Comparison of ENCODE assay signal across 16 cellular contexts in the genomic region with DNA sequence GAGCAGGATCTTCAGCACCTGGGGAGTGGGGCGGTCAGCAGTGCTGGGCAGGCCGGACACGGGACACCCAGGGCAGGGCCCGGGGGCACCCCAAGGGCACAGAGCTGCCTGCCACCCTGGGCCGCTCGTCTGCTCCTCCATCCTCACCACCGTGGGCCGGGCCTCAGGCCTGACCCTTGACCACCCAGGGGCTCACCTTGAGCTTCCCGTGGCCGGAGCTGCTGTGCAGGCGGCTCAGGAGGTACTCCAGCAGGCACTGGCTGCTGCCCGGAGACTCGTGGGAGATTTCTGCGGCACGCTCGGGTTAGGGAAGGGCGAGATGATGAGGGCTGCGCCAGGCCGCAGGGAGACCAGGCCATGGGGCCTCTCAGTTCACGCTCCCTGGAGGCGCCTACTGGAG. TPM values are rescaled to one million over a fixed set of nuclear protein-coding genes. Genes with fewer than 3 reads are reported as not detected.
DNase-seq lines count a peak whose midpoint lies in the region; ATAC-seq, FAIRE-seq and TF ChIP-seq lines count a peak whose summit lies in the region.
"Had no signal": no experiment of that assay in that cellular context is flagged by ENCODE, and none has a peak within 500 bp of the region (broad histone marks: within the 10 kb centered on the region; RNA-seq: fewer than 3 reads in every experiment).

No MANE protein-coding gene starts in this region.

- H3K79me2 ChIP-seq in HepG2 (ENCODE audit: insufficient read depth, low read length), result peaks cover 40% of the 10 kb centered on the region

- H3K4me3 ChIP-seq in HepG2 (replicated peaks in 1 of 3; ENCODE audit: insufficient read depth in 1 of 3, low read depth in 2 of 3, low read length in 3 of 3) (no peak overlapping the region), right lobe of liver (no peak overlapping the region), thyroid gland (replicated peaks in 1 of 3) (no peak overlapping the region)
- H3K4me3 ChIP-seq: A549 had no signal

- CTCF ChIA-PET in HepG2 (lab: Yijun Ruan, JAX; ENCODE audit: low intra/inter-chr PET ratio, low total read pairs), result no interaction called here

- no peak for TF ChIP-seq RAD21 in HepG2 (CRISPR knock-in tag; IDR thresholded peaks at IDR 0.05)

- H3K36me3 Mint-ChIP-seq in activated T-helper 17 cell treated with anti-CD3 and anti-CD28 coated beads, Interleukin-2, amount 50 U/mL, for 72 hours (ENCODE audit: low read depth), result peaks cover 20% of the 10 kb centered on the region
- peaks cover 9% of the 10 kb centered on the region for H3K36me3 Mint-ChIP-seq in nephron (ENCODE audit: low read depth)

- BruUV-seq in HepG2 (replicated peaks; lab: Mats Ljungman, UMichigan), result no TSS peak

- FAIRE-seq in HepG2 (lab: Jason Lieb, UNC), result no peak
- FAIRE-seq: A549, RCC 7860 had no signal

- H3K4me2 ChIP-seq in HepG2 (ENCODE audit: low read depth, low read length), result no peak overlapping the region

- no peaks in the 10 kb centered on the region; a peak in 1 of 5 replicates for H3K27me3 ChIP-seq in HepG2 (ENCODE audit: control insufficient read depth in 1 of 2, insufficient read depth in 2 of 2, low read length in 2 of 2)
- H3K27me3 ChIP-seq in right lobe of liver, result no peaks in the 10 kb centered on the region
- H3K27me3 ChIP-seq in thyroid gland, result no peaks in the 10 kb centered on the region

- TF ChIP-seq EP300 in HepG2 (IDR thresholded peaks at IDR 0.05; ENCODE audit: low read depth in 2 of 2, low read length in 2 of 2) (no peak), HepG2 (CRISPR knock-in tag; IDR thresholded peaks at IDR 0.05; ENCODE audit: borderline replicate concordance) (no peak)

- no peak for DNase-seq in HepG2 (ENCODE audit: low spot score)
- no peak for DNase-seq in right lobe of liver
- DNase-seq in CD1c-positive myeloid dendritic cell (ENCODE audit: extremely low spot score), result no peak
- DNase-seq in GM19238 (ENCODE audit: insufficient read length, low spot score), result no peak
- no peak for DNase-seq in thyroid gland
- DNase-seq: CD4-positive, alpha-beta T cell; H9; NCI-H1417; NCI-H2029 treated with DMSO at 0.1 percent for 48 hours; NCI-H510A; NCI-H82; SIG-M5 had no signal

- peaks cover 13 to 15% of the 10 kb centered on the region in 2 experiments; a peak in 3 of 5 replicates for H3K36me3 ChIP-seq in HepG2 (replicated peaks in 1 of 2; ENCODE audit: control insufficient read depth in 1 of 2, insufficient read depth in 2 of 2, low read length in 2 of 2)
- peaks cover 0 to 14% (median 1%) of the 10 kb centered on the region in 4 donors for H3K36me3 ChIP-seq in right lobe of liver
- peaks cover 3 to 10% of the 10 kb centered on the region in 2 donors for H3K36me3 ChIP-seq in thyroid gland

- H3K9me3 ChIP-seq in HepG2 (ENCODE audit: low read length), result no peaks in the 10 kb centered on the region
- no peaks in the 10 kb centered on the region for H3K9me3 ChIP-seq in right lobe of liver
- no peaks in the 10 kb centered on the region for H3K9me3 ChIP-seq in thyroid gland
- H3K9me3 ChIP-seq: A549 had no signal

- H3K9ac ChIP-seq in HepG2 (ENCODE audit: insufficient read depth, low read depth, low read length), result no peak overlapping the region

- H4K20me1 ChIP-seq in HepG2 (ENCODE audit: insufficient read depth, low read length), result peaks cover 4% of the 10 kb centered on the region; the same call in 1 of the 2 replicates

- in situ Hi-C loops in HepG2 (cut with HindIII; ENCODE audit: extremely low pct_ligation_motif_present, low pct_unique_long_range_greater_than_20kb), result no loop called here

- intact Hi-C loops in HepG2 (cut with micrococcal nuclease; ENCODE audit: unreplicated experiment), result no loop called here
- intact Hi-C loops in right lobe of liver (cut with DNase I), result loop anchor here in 1 of 2 donors (10.0 kb wide), 1 partner anchor 92 kb away; no protein-coding TSS in a partner anchor
- intact Hi-C loops in thyroid gland (cut with DNase I), result loop anchor here (5.0 kb wide), 1 partner anchor 94 kb away; no protein-coding TSS in a partner anchor

- no peak overlapping the region for H3K27ac Mint-ChIP-seq in activated T-helper 17 cell treated with anti-CD3 and anti-CD28 coated beads, Interleukin-2, amount 50 U/mL, for 72 hours
- H3K27ac Mint-ChIP-seq in nephron, result no peak overlapping the region
- H3K27ac Mint-ChIP-seq: CD4-positive, alpha-beta T cell had no signal

- no peaks in the 10 kb centered on the region for H3K9me3 Mint-ChIP-seq in activated T-helper 17 cell treated with anti-CD3 and anti-CD28 coated beads, Interleukin-2, amount 50 U/mL, for 72 hours
- H3K9me3 Mint-ChIP-seq in nephron, result no peaks in the 10 kb centered on the region
- H3K9me3 Mint-ChIP-seq: CD4-positive, alpha-beta T cell; H9 had no signal

- H3K27ac ChIP-seq in HepG2 (ENCODE audit: extremely low read length, insufficient read depth, low read length) (no peak overlapping the region), right lobe of liver (no peak overlapping the region), thyroid gland (no peak overlapping the region)
- H3K27ac ChIP-seq: A549 had no signal

- no peak overlapping the region for H2AFZ ChIP-seq in HepG2 (ENCODE audit: low read length)

- POLR2A ChIA-PET in HepG2 (lab: Yijun Ruan, JAX), result interaction anchor here (1.0 kb wide), 1 partner anchor 14 kb away, joined by 3 read pairs; a partner anchor contains a TSS

- H3K4me1 ChIP-seq in HepG2 (ENCODE audit: insufficient read depth, low read length) (peaks cover 27% of the 10 kb centered on the region), right lobe of liver (peaks cover 0 to 12% (median 5%) of the 10 kb centered on the region in 4 donors), thyroid gland (peaks cover 20 to 22% of the 10 kb centered on the region in 2 donors)

- TF ChIP-seq CTCF in HepG2 (CRISPR knock-in tag; IDR thresholded peaks at IDR 0.05) (no peak), right lobe of liver (IDR thresholded peaks at IDR 0.05) (no peak), nephron (IDR thresholded peaks at IDR 0.05; ENCODE audit: unreplicated experiment in 3 of 3) (no peak), thyroid gland (IDR thresholded peaks at IDR 0.05) (no peak)

- H3K4me1 Mint-ChIP-seq in activated T-helper 17 cell treated with anti-CD3 and anti-CD28 coated beads, Interleukin-2, amount 50 U/mL, for 72 hours, result peaks cover 16% of the 10 kb centered on the region
- H3K4me1 Mint-ChIP-seq in nephron, result peaks cover 16% of the 10 kb centered on the region

- TF ChIP-seq POLR2A in HepG2 (IDR thresholded peaks at IDR 0.05; ENCODE audit: insufficient read depth in 1 of 2, low read depth in 2 of 2, low read length in 2 of 2) (no peak), right lobe of liver (IDR thresholded peaks at IDR 0.05) (no peak), thyroid gland (IDR thresholded peaks at IDR 0.05) (no peak)

- 95% methylated on average over 15 of the region's 21 CpGs for WGBS in HepG2 (ENCODE audit: low lambda C conversion rate)
- no CpG with 5 or more reads among the region's 21 CpGs for WGBS in right lobe of liver (ENCODE audit: insufficient coverage, low coverage, low lambda C conversion rate, missing lambda C conversion rate)
- WGBS in thyroid gland, 2 donors, result 96 to 97% methylated on average over 13 to 20 of the region's 21 CpGs

- no peak for ATAC-seq in HepG2
- ATAC-seq in right lobe of liver, result no peak
- ATAC-seq in activated T-helper 17 cell treated with anti-CD3 and anti-CD28 coated beads, Interleukin-2, amount 50 U/mL, for 72 hours (replicated peaks), result no peak
- ATAC-seq: A549 had no signal

- no peaks in the 10 kb centered on the region for H3K27me3 Mint-ChIP-seq in activated T-helper 17 cell treated with anti-CD3 and anti-CD28 coated beads, Interleukin-2, amount 50 U/mL, for 72 hours
- no peaks in the 10 kb centered on the region for H3K27me3 Mint-ChIP-seq in nephron (ENCODE audit: low read depth)
- H3K27me3 Mint-ChIP-seq: CD4-positive, alpha-beta T cell had no signal

- H3K4me3 Mint-ChIP-seq in activated T-helper 17 cell treated with anti-CD3 and anti-CD28 coated beads, Interleukin-2, amount 50 U/mL, for 72 hours, result peak overlapping the region; percentile 83
- H3K4me3 Mint-ChIP-seq in nephron, result peak overlapping the region in 2 of 3 experiments; percentile 59 to 89

RNA-seq across cellular contexts. Expression of a gene that starts 2.1 kb away (rescaled TPM):
- total RNA-seq in HepG2 (2016; rRNA removed; fragmentation: Illumina TruSeq; extraction: Trizol) (8.5 and 18.8 TPM in 2 replicates), right lobe of liver (10 to 100 TPM; 11.9 to 27.6 (median 18.1) TPM), thyroid gland (10 to 100 TPM; 37.9 to 82.2 (median 64.9) TPM)
- total RNA-seq in HepG2 (2016; cell fraction: cytosol; rRNA removed; fragmentation: Illumina TruSeq; extraction: Trizol; ENCODE audit: low read depth), result 5.0 and 7.5 TPM in 2 replicates
- 7.1 and 20.3 TPM in 2 replicates for total RNA-seq in HepG2 (2016; cell fraction: insoluble cytoplasmic fraction; rRNA removed; fragmentation: Illumina TruSeq; extraction: Trizol)
- total RNA-seq in HepG2 (2016; cell fraction: membrane; rRNA removed; fragmentation: Illumina TruSeq; extraction: Trizol), result 7.0 and 8.1 TPM in 2 replicates
- 24.5 and 27.8 TPM in 2 replicates for total RNA-seq in HepG2 (2016; cell fraction: nucleus; rRNA removed; fragmentation: Illumina TruSeq; extraction: Trizol)
- 16.1 and 19.7 TPM in 2 replicates for polyA plus RNA-seq in HepG2 (2011; rRNA removed)
- 4.0 and 8.2 TPM in 2 replicates for polyA plus RNA-seq in HepG2 (2011; cell fraction: cytosol; rRNA removed)
- 328 and 418 TPM in 2 replicates for polyA plus RNA-seq in HepG2 (2011; cell fraction: nucleus; rRNA removed)
- polyA plus RNA-seq in HepG2 (2012), result 9.5 and 16.4 TPM in 2 replicates
- polyA plus RNA-seq in HepG2 (2016; cell fraction: cytosol; fragmentation: Illumina TruSeq; extraction: Trizol; ENCODE audit: low read depth), result 2.4 and 2.5 TPM in 2 replicates
- 6.3 and 9.9 TPM in 2 replicates for polyA plus RNA-seq in HepG2 (2016; cell fraction: insoluble cytoplasmic fraction; fragmentation: Illumina TruSeq; extraction: Trizol; ENCODE audit: low read depth)
- polyA plus RNA-seq in HepG2 (2016; cell fraction: membrane; fragmentation: Illumina TruSeq; extraction: Trizol; ENCODE audit: low read depth), result 4.3 and 6.0 TPM in 2 replicates
- polyA plus RNA-seq in HepG2 (2016; cell fraction: nucleus; fragmentation: Illumina TruSeq; extraction: Trizol; ENCODE audit: insufficient read depth, low read depth), result 90.2 and 98.6 TPM in 2 replicates
- polyA minus RNA-seq in HepG2 (2011; rRNA and poly(A)+ RNA removed; ENCODE audit: low replicate concordance), result 14.1 and 21.0 TPM in 2 replicates
- 3.4 and 3.7 TPM in 2 replicates for polyA minus RNA-seq in HepG2 (2011; cell fraction: cytosol; rRNA and poly(A)+ RNA removed)
- polyA minus RNA-seq in HepG2 (2011; cell fraction: nucleus; rRNA and poly(A)+ RNA removed), result 39.0 and 47.9 TPM in 2 replicates
- total RNA-seq in activated T-helper 17 cell treated with anti-CD3 and anti-CD28 coated beads, Interleukin-2, amount 50 U/mL, for 72 hours, result 10 to 100 TPM; 26.3 to 35.0 TPM

RNA-seq across cellular contexts. Expression of a gene that starts 2.3 kb away (rescaled TPM):
- total RNA-seq in HepG2 (2016; rRNA removed; fragmentation: Illumina TruSeq; extraction: Trizol) (213 and 233 TPM in 2 replicates), right lobe of liver (10 to 100 TPM; 15.7 to 35.9 (median 23.3) TPM), thyroid gland (100 to 1,000 TPM in 1 of 4 donors, 10 to 100 TPM in 3; 17.0 to 107 (median 53.7) TPM)
- 565 and 636 TPM in 2 replicates for total RNA-seq in HepG2 (2016; cell fraction: cytosol; rRNA removed; fragmentation: Illumina TruSeq; extraction: Trizol; ENCODE audit: low read depth)
- 209 and 214 TPM in 2 replicates for total RNA-seq in HepG2 (2016; cell fraction: insoluble cytoplasmic fraction; rRNA removed; fragmentation: Illumina TruSeq; extraction: Trizol)
- 441 and 487 TPM in 2 replicates for total RNA-seq in HepG2 (2016; cell fraction: membrane; rRNA removed; fragmentation: Illumina TruSeq; extraction: Trizol)
- 99.9 and 114 TPM in 2 replicates for total RNA-seq in HepG2 (2016; cell fraction: nucleus; rRNA removed; fragmentation: Illumina TruSeq; extraction: Trizol)
- 62.4 and 75.6 TPM in 2 replicates for polyA plus RNA-seq in HepG2 (2011; rRNA removed)
- polyA plus RNA-seq in HepG2 (2011; cell fraction: cytosol; rRNA removed), result 52.0 and 67.0 TPM in 2 replicates
- 67.0 and 99.7 TPM in 2 replicates for polyA plus RNA-seq in HepG2 (2011; cell fraction: nucleus; rRNA removed)
- 74.7 and 106 TPM in 2 replicates for polyA plus RNA-seq in HepG2 (2012)
- 562 and 639 TPM in 2 replicates for polyA plus RNA-seq in HepG2 (2016; cell fraction: cytosol; fragmentation: Illumina TruSeq; extraction: Trizol; ENCODE audit: low read depth)
- 170 and 188 TPM in 2 replicates for polyA plus RNA-seq in HepG2 (2016; cell fraction: insoluble cytoplasmic fraction; fragmentation: Illumina TruSeq; extraction: Trizol; ENCODE audit: low read depth)
- 357 and 397 TPM in 2 replicates for polyA plus RNA-seq in HepG2 (2016; cell fraction: membrane; fragmentation: Illumina TruSeq; extraction: Trizol; ENCODE audit: low read depth)
- 180 and 208 TPM in 2 replicates for polyA plus RNA-seq in HepG2 (2016; cell fraction: nucleus; fragmentation: Illumina TruSeq; extraction: Trizol; ENCODE audit: insufficient read depth, low read depth)
- 13.6 and 21.7 TPM in 2 replicates for polyA minus RNA-seq in HepG2 (2011; rRNA and poly(A)+ RNA removed; ENCODE audit: low replicate concordance)
- 4.9 and 8.2 TPM in 2 replicates for polyA minus RNA-seq in HepG2 (2011; cell fraction: cytosol; rRNA and poly(A)+ RNA removed)
- 26.2 and 31.2 TPM in 2 replicates for polyA minus RNA-seq in HepG2 (2011; cell fraction: nucleus; rRNA and poly(A)+ RNA removed)
- 10 to 100 TPM; 33.4 to 68.0 TPM for total RNA-seq in activated T-helper 17 cell treated with anti-CD3 and anti-CD28 coated beads, Interleukin-2, amount 50 U/mL, for 72 hours

RNA-seq across cellular contexts. Expression of a gene that starts 14.0 kb away (rescaled TPM):
- 11.1 and 16.8 TPM in 2 replicates for total RNA-seq in HepG2 (2016; rRNA removed; fragmentation: Illumina TruSeq; extraction: Trizol)
- 2.2 and 3.5 TPM in 2 replicates for total RNA-seq in HepG2 (2016; cell fraction: cytosol; rRNA removed; fragmentation: Illumina TruSeq; extraction: Trizol; ENCODE audit: low read depth)
- total RNA-seq in HepG2 (2016; cell fraction: insoluble cytoplasmic fraction; rRNA removed; fragmentation: Illumina TruSeq; extraction: Trizol), result 8.4 and 18.4 TPM in 2 replicates
- 5.8 and 6.2 TPM in 2 replicates for total RNA-seq in HepG2 (2016; cell fraction: membrane; rRNA removed; fragmentation: Illumina TruSeq; extraction: Trizol)
- total RNA-seq in HepG2 (2016; cell fraction: nucleus; rRNA removed; fragmentation: Illumina TruSeq; extraction: Trizol), result 10.7 and 12.3 TPM in 2 replicates
- polyA plus RNA-seq in HepG2 (2011; rRNA removed), result 5.0 and 5.6 TPM in 2 replicates
- polyA plus RNA-seq in HepG2 (2011; cell fraction: cytosol; rRNA removed), result 3.0 and 5.8 TPM in 2 replicates
- polyA plus RNA-seq in HepG2 (2011; cell fraction: nucleus; rRNA removed), result 31.7 and 46.2 TPM in 2 replicates
- 6.3 and 6.8 TPM in 2 replicates for polyA plus RNA-seq in HepG2 (2012)
- polyA plus RNA-seq in HepG2 (2016; cell fraction: cytosol; fragmentation: Illumina TruSeq; extraction: Trizol; ENCODE audit: low read depth), result 2.7 and 3.3 TPM in 2 replicates
- 11.8 and 13.5 TPM in 2 replicates for polyA plus RNA-seq in HepG2 (2016; cell fraction: insoluble cytoplasmic fraction; fragmentation: Illumina TruSeq; extraction: Trizol; ENCODE audit: low read depth)
- 4.3 and 4.6 TPM in 2 replicates for polyA plus RNA-seq in HepG2 (2016; cell fraction: membrane; fragmentation: Illumina TruSeq; extraction: Trizol; ENCODE audit: low read depth)
- polyA plus RNA-seq in HepG2 (2016; cell fraction: nucleus; fragmentation: Illumina TruSeq; extraction: Trizol; ENCODE audit: insufficient read depth, low read depth), result 35.7 and 41.4 TPM in 2 replicates
- 4.8 and 5.8 TPM in 2 replicates for polyA minus RNA-seq in HepG2 (2011; rRNA and poly(A)+ RNA removed; ENCODE audit: low replicate concordance)
- polyA minus RNA-seq in HepG2 (2011; cell fraction: cytosol; rRNA and poly(A)+ RNA removed), result 3.0 and 4.2 TPM in 2 replicates
- 7.6 and 8.0 TPM in 2 replicates for polyA minus RNA-seq in HepG2 (2011; cell fraction: nucleus; rRNA and poly(A)+ RNA removed)
- 1 to 10 TPM; 1.5 to 4.3 (median 2.1) TPM for total RNA-seq in right lobe of liver
- 10 to 100 TPM in 1 of 2 donors, 1 to 10 TPM in 1; 8.4 to 10.4 TPM for total RNA-seq in activated T-helper 17 cell treated with anti-CD3 and anti-CD28 coated beads, Interleukin-2, amount 50 U/mL, for 72 hours
- 10 to 100 TPM in 1 of 4 donors, 1 to 10 TPM in 3; 6.9 to 12.0 (median 8.6) TPM for total RNA-seq in thyroid gland

RNA-seq across cellular contexts. Expression of a gene that starts 58.3 kb away (rescaled TPM):
- 23.0 and 55.8 TPM in 2 replicates for total RNA-seq in HepG2 (2016; rRNA removed; fragmentation: Illumina TruSeq; extraction: Trizol)
- total RNA-seq in HepG2 (2016; cell fraction: cytosol; rRNA removed; fragmentation: Illumina TruSeq; extraction: Trizol; ENCODE audit: low read depth), result 18.5 and 23.3 TPM in 2 replicates
- total RNA-seq in HepG2 (2016; cell fraction: insoluble cytoplasmic fraction; rRNA removed; fragmentation: Illumina TruSeq; extraction: Trizol), result 19.1 and 55.8 TPM in 2 replicates
- total RNA-seq in HepG2 (2016; cell fraction: membrane; rRNA removed; fragmentation: Illumina TruSeq; extraction: Trizol), result 18.8 and 20.0 TPM in 2 replicates
- 52.6 and 64.0 TPM in 2 replicates for total RNA-seq in HepG2 (2016; cell fraction: nucleus; rRNA removed; fragmentation: Illumina TruSeq; extraction: Trizol)
- 23.4 and 33.6 TPM in 2 replicates for polyA plus RNA-seq in HepG2 (2011; rRNA removed)
- polyA plus RNA-seq in HepG2 (2011; cell fraction: cytosol; rRNA removed), result 20.1 and 34.6 TPM in 2 replicates
- polyA plus RNA-seq in HepG2 (2011; cell fraction: nucleus; rRNA removed), result 63.4 and 88.4 TPM in 2 replicates
- 22.8 and 28.0 TPM in 2 replicates for polyA plus RNA-seq in HepG2 (2012)
- 5.7 and 7.1 TPM in 2 replicates for polyA plus RNA-seq in HepG2 (2016; cell fraction: cytosol; fragmentation: Illumina TruSeq; extraction: Trizol; ENCODE audit: low read depth)
- polyA plus RNA-seq in HepG2 (2016; cell fraction: insoluble cytoplasmic fraction; fragmentation: Illumina TruSeq; extraction: Trizol; ENCODE audit: low read depth), result 19.7 and 23.4 TPM in 2 replicates
- 10.4 and 11.4 TPM in 2 replicates for polyA plus RNA-seq in HepG2 (2016; cell fraction: membrane; fragmentation: Illumina TruSeq; extraction: Trizol; ENCODE audit: low read depth)
- polyA plus RNA-seq in HepG2 (2016; cell fraction: nucleus; fragmentation: Illumina TruSeq; extraction: Trizol; ENCODE audit: insufficient read depth, low read depth), result 123 and 129 TPM in 2 replicates
- 53.9 and 165 TPM in 2 replicates for polyA minus RNA-seq in HepG2 (2011; rRNA and poly(A)+ RNA removed; ENCODE audit: low replicate concordance)
- polyA minus RNA-seq in HepG2 (2011; cell fraction: cytosol; rRNA and poly(A)+ RNA removed), result 62.7 and 77.3 TPM in 2 replicates
- polyA minus RNA-seq in HepG2 (2011; cell fraction: nucleus; rRNA and poly(A)+ RNA removed), result 25.7 and 27.8 TPM in 2 replicates
- total RNA-seq in right lobe of liver, result 100 to 1,000 TPM in 1 of 6 experiments, 10 to 100 TPM in 5; 60.9 to 104 (median 86.1) TPM
- 10 to 100 TPM; 58.4 to 71.2 TPM for total RNA-seq in activated T-helper 17 cell treated with anti-CD3 and anti-CD28 coated beads, Interleukin-2, amount 50 U/mL, for 72 hours
- 100 to 1,000 TPM in 3 of 4 donors, 10 to 100 TPM in 1; 81.8 to 140 (median 121) TPM for total RNA-seq in thyroid gland
